8 cellular contexts compared by ENCODE assay signal in the genomic region with DNA sequence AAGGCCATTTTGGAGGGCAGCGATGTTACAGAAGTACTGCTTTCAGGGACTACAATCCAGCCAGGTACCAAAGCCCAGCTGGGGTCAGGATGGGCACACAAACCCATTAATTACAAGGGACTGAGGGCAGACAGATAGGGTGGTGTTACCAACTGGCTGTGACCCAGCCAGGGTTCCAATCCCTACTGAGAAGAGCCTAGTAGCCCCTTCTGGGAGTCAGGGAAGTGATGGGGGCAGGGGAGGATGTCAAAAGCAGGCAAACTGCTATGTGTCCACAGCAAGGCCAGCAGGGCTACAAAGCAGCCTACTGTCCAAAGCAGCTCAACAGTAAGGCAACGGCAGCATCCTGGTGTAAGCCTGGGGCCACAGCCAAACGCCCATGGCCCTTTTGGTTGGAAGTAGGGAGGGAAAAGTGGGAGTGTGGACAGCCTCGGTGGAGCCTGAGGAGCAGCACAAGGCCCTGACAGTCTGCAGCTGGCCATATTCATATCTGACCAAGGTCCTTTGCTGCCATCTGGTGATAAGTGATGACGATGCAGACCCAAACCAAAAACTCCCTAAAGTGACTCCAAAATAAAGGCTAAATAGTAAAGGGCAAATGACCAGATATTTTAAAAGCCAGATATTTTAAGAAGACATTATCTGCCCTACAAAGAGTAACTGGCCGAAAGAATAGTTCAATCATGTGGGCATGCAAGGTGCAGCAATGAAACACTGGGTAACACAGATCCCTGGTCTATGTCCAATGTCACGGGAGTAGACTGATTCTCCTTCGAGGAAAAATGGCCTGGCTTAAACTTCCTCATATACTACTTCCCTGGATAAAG. TPM values are rescaled to one million over a fixed set of nuclear protein-coding genes. Genes with fewer than 3 reads are reported as not detected.
DNase-seq lines count a peak whose midpoint lies in the region; ATAC-seq and TF ChIP-seq lines count a peak whose summit lies in the region.

No MANE protein-coding gene starts in this region.

- H3K4me3 ChIP-seq in DND-41 (ENCODE audit: low read depth in 1 of 2, low read length in 2 of 2), result no peak overlapping the region
- no peak overlapping the region for H3K4me3 ChIP-seq in prostate gland

- no peaks in the 10 kb centered on the region; the same call in 1 of the 2 replicates for H4K20me1 ChIP-seq in DND-41 (ENCODE audit: insufficient read depth, low read length)

- ATAC-seq in DND-41 (ENCODE audit: insufficient read depth, low read depth), result no peak

- H3K27me3 Mint-ChIP-seq in endothelial cell (ENCODE audit: unreplicated experiment), result peaks cover 7% of the 10 kb centered on the region

- no peak for TF ChIP-seq POLR2A in prostate gland (IDR thresholded peaks at IDR 0.05)

- H3K4me3 Mint-ChIP-seq in endothelial cell (ENCODE audit: unreplicated experiment), result no peak overlapping the region

- 65% methylated on average over 8 of the region's 8 CpGs for WGBS in prostate gland

- H3K9ac ChIP-seq in DND-41 (ENCODE audit: low read depth, low read length), result no peak overlapping the region

- H3K27me3 ChIP-seq in DND-41 (ENCODE audit: insufficient read depth, low read length, poor library complexity), result no peaks in the 10 kb centered on the region
- no peaks in the 10 kb centered on the region for H3K27me3 ChIP-seq in prostate gland (replicated peaks; ENCODE audit: insufficient read depth)

- DNase-seq in DND-41 (no peak), NAMALWA (ENCODE audit: low spot score) (peak; percentile 18), endothelial cell (ENCODE audit: low spot score) (peak; percentile 28), myocyte (ENCODE audit: low read depth) (peak; percentile 30), cerebellum (ENCODE audit: low spot score) (no peak), prostate gland (ENCODE audit: low spot score) (no peak)
- no peak for DNase-seq in stimulated activated CD4-positive, alpha-beta T cell treated with anti-CD3 and anti-CD28 coated beads, Interleukin-15, amount 100 ng/mL, for 24 hours
- no peak for DNase-seq in stimulated activated naive CD4-positive, alpha-beta T cell (lab: John Stamatoyannopoulos, UW)

- H3K9me3 ChIP-seq in DND-41 (ENCODE audit: insufficient read depth, low read length, severe bottlenecking), result peaks cover 6% of the 10 kb centered on the region
- no peaks in the 10 kb centered on the region for H3K9me3 ChIP-seq in prostate gland

- H3K4me2 ChIP-seq in DND-41 (ENCODE audit: insufficient read depth, low read length), result no peak overlapping the region

- H3K9me3 Mint-ChIP-seq in endothelial cell (ENCODE audit: unreplicated experiment), result no peaks in the 10 kb centered on the region

- H3K36me3 ChIP-seq in DND-41 (ENCODE audit: insufficient read depth, low read length) (peaks cover 72% of the 10 kb centered on the region), prostate gland (no peaks in the 10 kb centered on the region)

- H3K27ac ChIP-seq in DND-41 (ENCODE audit: low read length) (no peak overlapping the region), prostate gland (no peak overlapping the region)

- H3K4me1 Mint-ChIP-seq in endothelial cell (ENCODE audit: unreplicated experiment), result peaks cover 44% of the 10 kb centered on the region

- intact Hi-C loops in prostate gland (cut with DNase I), result no loop called here

- H2AFZ ChIP-seq in DND-41 (ENCODE audit: low read depth, low read length), result no peak overlapping the region

- peaks cover 69% of the 10 kb centered on the region for H3K36me3 Mint-ChIP-seq in endothelial cell (ENCODE audit: low read depth, unreplicated experiment)

- H3K27ac Mint-ChIP-seq in endothelial cell (ENCODE audit: unreplicated experiment), result no peak overlapping the region

- H3K79me2 ChIP-seq in DND-41 (ENCODE audit: insufficient read depth, low read length), result no peaks in the 10 kb centered on the region

- H3K4me1 ChIP-seq in DND-41 (ENCODE audit: insufficient read depth, low read length), result no peaks in the 10 kb centered on the region
- H3K4me1 ChIP-seq in prostate gland (replicated peaks), result no peaks in the 10 kb centered on the region

- TF ChIP-seq CTCF in DND-41 (IDR thresholded peaks at IDR 0.05; ENCODE audit: borderline replicate concordance, extremely low read depth, low read length, poor library complexity, severe bottlenecking) (peak; percentile 36), endothelial cell (IDR thresholded peaks at IDR 0.05; ENCODE audit: unreplicated experiment) (no peak), prostate gland (IDR thresholded peaks at IDR 0.05) (peak in 1 of 4 experiments; percentile 39)

RNA-seq across cellular contexts. Expression of a gene that starts 56.9 kb away (rescaled TPM):
- total RNA-seq in endothelial cell (ENCODE audit: unreplicated experiment) (202 TPM), myocyte (129 and 174 TPM in 2 replicates), cerebellum (61.5 TPM), prostate gland (10 to 100 TPM; 53.4 to 64.3 TPM)
- polyA plus RNA-seq in myocyte (2012), result 75.2 TPM

Comparison
In these comparisons a context has a peak if more than half of its experiments do, and no peak if none do; other contexts are left out.
1. DNase-seq: peak in NAMALWA (single experiment), endothelial cell (single experiment) and myocyte (single experiment); none in DND-41 (single experiment), stimulated activated CD4-positive, alpha-beta T cell treated with anti-CD3 and anti-CD28 coated beads, Interleukin-15, amount 100 ng/mL, for 24 hours (single experiment), cerebellum (single experiment), prostate gland (single experiment) and stimulated activated naive CD4-positive, alpha-beta T cell (0 of 6).